8 cellular contexts compared by ENCODE assay signal in genomic region chrX:138849521-138849920, GRCh38.
"Had no signal": no experiment of that assay in that cellular context is flagged by ENCODE, and none has a peak within 500 bp of the region (broad histone marks: within the 10 kb centered on the region; RNA-seq: fewer than 3 reads in every experiment).

No MANE protein-coding gene starts in this region.

- H3K9me3 Mint-ChIP-seq: HFFc6 had no signal

- H3K9me3 ChIP-seq: HAP-1 had no signal

- H3K4me3 Mint-ChIP-seq: HFFc6 had no signal

- H3K9ac ChIP-seq: GM23248 had no signal

- H3K27ac Mint-ChIP-seq: HFFc6 had no signal

- H3K36me3 ChIP-seq: HAP-1 had no signal

- H2AFZ ChIP-seq: GM23248 had no signal

- H3K4me3 ChIP-seq: GM23248, HAP-1, K562 had no signal

- H3K27ac ChIP-seq: GM23248 had no signal

- FAIRE-seq: HTR-8/SVneo, K562 had no signal

- DNase-seq: GM23248, GOT3, H7, HFFc6, IMR-90 had no signal
